In the genomic region with DNA sequence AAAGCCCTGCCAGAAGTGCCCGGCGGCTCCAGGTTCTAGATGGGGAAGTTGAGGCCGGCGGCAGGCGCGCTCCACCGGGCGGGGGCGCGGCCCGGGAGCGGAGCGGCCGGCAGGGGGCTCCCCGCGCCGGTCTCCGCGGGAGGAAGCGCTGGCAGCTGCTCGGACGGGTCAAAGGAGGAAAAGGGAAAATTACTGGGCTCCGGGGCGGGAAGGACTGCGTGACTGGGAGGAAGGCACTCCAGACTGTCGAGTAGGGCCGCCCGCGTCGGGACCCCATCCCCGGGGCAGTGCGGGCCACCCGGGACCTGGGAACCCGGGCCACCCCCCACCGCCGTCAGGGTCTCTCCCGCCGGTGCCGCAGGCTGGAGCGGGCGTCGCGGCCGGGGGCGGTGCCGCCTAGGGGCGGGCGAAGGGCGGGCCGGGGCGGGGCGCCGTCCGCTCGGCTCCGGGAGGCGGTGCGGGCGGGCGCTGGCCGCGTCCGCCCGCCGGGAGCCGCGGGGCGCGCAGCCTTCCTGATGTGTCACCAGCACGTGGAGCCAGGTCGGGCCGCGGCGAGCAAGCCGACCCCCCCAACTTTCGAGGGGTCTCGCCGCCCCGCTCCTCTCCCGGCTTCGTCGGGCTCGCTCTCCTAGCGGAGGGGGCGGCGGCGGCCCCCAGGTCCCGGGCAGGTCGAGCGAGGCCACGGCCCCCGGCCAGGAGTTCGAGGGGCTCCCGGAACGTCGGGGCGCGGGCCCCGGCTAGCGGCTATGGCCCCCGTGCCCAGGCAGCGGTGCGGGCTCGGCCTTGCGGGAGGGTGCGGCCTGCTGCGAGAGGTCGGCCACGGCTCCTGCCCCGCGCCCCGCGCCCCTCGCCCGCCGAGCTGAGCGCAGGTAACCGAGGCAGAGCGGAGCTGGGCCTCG, we compare ENCODE assay signal across 8 cellular contexts.
A peak's percentile ranks its signal among the peaks of the same experiment; 100 is the strongest.
DNase-seq lines count a peak whose midpoint lies in the region; ATAC-seq, FAIRE-seq and TF ChIP-seq lines count a peak whose summit lies in the region.

No MANE protein-coding gene starts in this region.

- peaks cover 37% of the 10 kb centered on the region; the same call in 1 of the 2 replicates for H3K79me2 ChIP-seq in Loucy (ENCODE audit: insufficient read depth, low read length)

- FAIRE-seq in GM19239 (lab: Jason Lieb, UNC) = no peak

- ATAC-seq in left cardiac atrium = peak; percentile 89 to 91
- peak; percentile 93 for ATAC-seq in upper lobe of right lung

- no peaks in the 10 kb centered on the region for H3F3A ChIP-seq in Loucy (ENCODE audit: low read depth)

- H3K9me2 ChIP-seq in Loucy (replicated peaks; ENCODE audit: low read depth, low read length) = no peaks in the 10 kb centered on the region

- peak overlapping the region; percentile 63 for H3K9ac ChIP-seq in Loucy (ENCODE audit: low read depth, low read length, poor library complexity, severe bottlenecking)

- H3K4me1 ChIP-seq in Loucy (ENCODE audit: insufficient read depth, low read length, poor library complexity, severe bottlenecking) (peaks cover 31% of the 10 kb centered on the region), upper lobe of right lung (peaks cover 26% of the 10 kb centered on the region)

- DNase-seq in AG20443 (ENCODE audit: low spot score) (peak; percentile 93), GM19239 (ENCODE audit: insufficient read length, low spot score) (peak; percentile 79), SW 1271 (lab: John Stamatoyannopoulos, UW) (peak; percentile 29 to 70), amniotic epithelial cell (ENCODE audit: low read depth) (peak; percentile 74), left cardiac atrium (peak; percentile 86), pons (ENCODE audit: low spot score) (peak; percentile 66), upper lobe of right lung (peak; percentile 90)

- intact Hi-C loops in left cardiac atrium (cut with DNase I) (loop anchor here (1.0 to 2.0 kb wide), 2 partner anchors 283 to 284 kb away; no protein-coding TSS in a partner anchor), upper lobe of right lung (cut with DNase I) (loop anchor here (5.0 kb wide), 1 partner anchor 283 kb away; no protein-coding TSS in a partner anchor)

- H3K9me3 ChIP-seq in Loucy (ENCODE audit: insufficient read depth, low read depth, low read length) = no peaks in the 10 kb centered on the region
- H3K9me3 ChIP-seq in upper lobe of right lung = no peaks in the 10 kb centered on the region

- peak overlapping the region; percentile 79 for H3K4me3 ChIP-seq in Loucy (ENCODE audit: low read length, poor library complexity, severe bottlenecking)
- H3K4me3 ChIP-seq in upper lobe of right lung = peak overlapping the region; percentile 67

- peak overlapping the region; percentile 82 for H3K27ac ChIP-seq in upper lobe of right lung

- H4K20me1 ChIP-seq in Loucy (ENCODE audit: insufficient read depth, low read length, poor library complexity, severe bottlenecking) = no peaks in the 10 kb centered on the region

- no peaks in the 10 kb centered on the region for H3K36me3 ChIP-seq in Loucy (ENCODE audit: insufficient read depth, low read length)
- H3K36me3 ChIP-seq in upper lobe of right lung = no peaks in the 10 kb centered on the region

- H3K27me3 ChIP-seq in Loucy (ENCODE audit: insufficient read depth, low read length, poor library complexity, severe bottlenecking) = no peaks in the 10 kb centered on the region
- H3K27me3 ChIP-seq in upper lobe of right lung = no peaks in the 10 kb centered on the region

- H2AFZ ChIP-seq in Loucy (ENCODE audit: low read length) = peak overlapping the region; percentile 85

- H3K4me2 ChIP-seq in Loucy (ENCODE audit: low read depth, low read length, poor library complexity, severe bottlenecking) = peak overlapping the region; percentile 84

- peak; percentile 87 for TF ChIP-seq CTCF in Loucy (conservative IDR thresholded peaks at IDR 0.05; ENCODE audit: low read length)
- peak; percentile 79 for TF ChIP-seq CTCF in upper lobe of right lung (IDR thresholded peaks at IDR 0.05)

Comparison
In these comparisons a context has a peak if more than half of its experiments do, and no peak if none do; other contexts are left out.
1. Peak in every context shown above with its lines: DNase-seq, ATAC-seq, H3K4me3 ChIP-seq and H3K27ac ChIP-seq.